ENCODE assay signal across 19 cellular contexts in genomic region chr20:18187020-18187419, GRCh38. TPM values are rescaled to one million over a fixed set of nuclear protein-coding genes. Genes with fewer than 3 reads are reported as not detected.
DNase-seq lines count a peak whose midpoint lies in the region; ATAC-seq, FAIRE-seq and TF ChIP-seq lines count a peak whose summit lies in the region.
"Had no signal": no experiment of that assay in that cellular context is flagged by ENCODE, and none has a peak within 500 bp of the region (broad histone marks: within the 10 kb centered on the region; RNA-seq: fewer than 3 reads in every experiment).

No MANE protein-coding gene starts in this region.

- no peak overlapping the region for H3K14ac ChIP-seq in mesenchymal stem cell (ENCODE audit: low read length in 2 of 2)

- H2BK15ac ChIP-seq in mesenchymal stem cell (ENCODE audit: low read depth, poor library complexity, severe bottlenecking): no peak overlapping the region

- TF ChIP-seq RAD21 in A549 (conservative IDR thresholded peaks at IDR 0.05 in 1 of 2, IDR thresholded peaks at IDR 0.05 in 1 of 2): no peak
- no peak for TF ChIP-seq RAD21 in GM12878 (IDR thresholded peaks at IDR 0.05; ENCODE audit: insufficient read depth, low read depth, low read length)

- CTCF ChIA-PET in A549 (lab: Yijun Ruan, JAX) (no interaction called here), GM12878 (lab: Yijun Ruan, JAX) (no interaction called here)
- CTCF ChIA-PET in activated CD8-positive, alpha-beta T cell treated with anti-CD3 and anti-CD28 coated beads for 36 hours (lab: Charles Lee): no interaction called here

- no peak overlapping the region for H3K9ac ChIP-seq in GM12878 (ENCODE audit: control insufficient read depth, insufficient read depth, low read length)
- H3K9ac ChIP-seq in mesenchymal stem cell (ENCODE audit: low read length): no peak overlapping the region
- H3K9ac ChIP-seq: BLaER1 had no signal

- H3K4me3 ChIP-seq in A549 (no peak overlapping the region), GM12878 (no peak overlapping the region), esophagus squamous epithelium (no peak overlapping the region), mesenchymal stem cell (ENCODE audit: insufficient read depth in 1 of 2, low read depth in 1 of 2, low read length in 2 of 2) (no peak overlapping the region), spleen (no peak overlapping the region), suprapubic skin (no peak overlapping the region)
- H3K4me3 ChIP-seq: BLaER1, GM23338, PC-9 had no signal

- no peaks in the 10 kb centered on the region for H3K79me2 ChIP-seq in GM12878 (ENCODE audit: control insufficient read depth, insufficient read depth, low read length)

- 82% methylated on average over 5 of the region's 5 CpGs for WGBS in A549 (ENCODE audit: missing lambda C conversion rate)
- 86% methylated on average over 5 of the region's 5 CpGs for WGBS in GM12878 (ENCODE audit: insufficient coverage, insufficient replicate concordance, low lambda C conversion rate, missing lambda C conversion rate)
- WGBS in esophagus squamous epithelium, 2 donors: 51 to 57% methylated on average over 5 of the region's 5 CpGs
- whole genome bisulfite sequencing in mesenchymal stem cell: over 99% methylated on average over 5 of the region's 5 CpGs
- WGBS in spleen, 5 donors: 90 to 97% (median 92%) methylated on average over 5 of the region's 5 CpGs
- 40% methylated on average over 5 of the region's 5 CpGs for WGBS in suprapubic skin

- no peak overlapping the region for H3K27ac ChIP-seq in A549
- H3K27ac ChIP-seq in GM12878 (ENCODE audit: control insufficient read depth, insufficient read depth): no peak overlapping the region
- peak overlapping the region; percentile 24 to 61 (median 55) for H3K27ac ChIP-seq in esophagus squamous epithelium
- H3K27ac ChIP-seq in mesenchymal stem cell (ENCODE audit: low read length, poor library complexity, severe bottlenecking): no peak overlapping the region
- H3K27ac ChIP-seq in spleen: no peak overlapping the region
- H3K27ac ChIP-seq in suprapubic skin: no peak overlapping the region
- H3K27ac ChIP-seq: BLaER1, PC-9 had no signal

- H3K18ac ChIP-seq in mesenchymal stem cell (ENCODE audit: low read depth in 1 of 2, low read length in 2 of 2): no peak overlapping the region

- no peak for TF ChIP-seq CTCF in A549 (IDR thresholded peaks at IDR 0.05)
- TF ChIP-seq CTCF in GM12878 (IDR thresholded peaks at IDR 0.05 in 2 of 3, conservative IDR thresholded peaks at IDR 0.05 in 1 of 3; ENCODE audit: control insufficient read depth in 2 of 3, extremely low read depth in 1 of 3, insufficient read depth in 1 of 3, low read depth in 3 of 3, low read length in 3 of 3): no peak
- TF ChIP-seq CTCF in esophagus squamous epithelium (IDR thresholded peaks at IDR 0.05): no peak
- no peak for TF ChIP-seq CTCF in spleen (IDR thresholded peaks at IDR 0.05 in 8 of 11, conservative IDR thresholded peaks at IDR 0.05 in 3 of 11)
- TF ChIP-seq CTCF in suprapubic skin (IDR thresholded peaks at IDR 0.05): no peak
- no peak for TF ChIP-seq CTCF in activated CD8-positive, alpha-beta T cell treated with anti-CD3 and anti-CD28 coated beads for 36 hours (IDR thresholded peaks at IDR 0.05)

- peaks cover 18% of the 10 kb centered on the region for H3K36me3 Mint-ChIP-seq in activated CD8-positive, alpha-beta T cell treated with anti-CD3 and anti-CD28 coated beads for 36 hours (ENCODE audit: low read depth)

- no peak overlapping the region for H4K91ac ChIP-seq in mesenchymal stem cell (ENCODE audit: low read length)

- H2AK5ac ChIP-seq in mesenchymal stem cell (ENCODE audit: low read length, severe bottlenecking): no peak overlapping the region

- H3K23ac ChIP-seq in mesenchymal stem cell (ENCODE audit: low read length in 2 of 2): no peak overlapping the region

- H3K27me3 ChIP-seq in GM12878 (replicated peaks in 1 of 2; ENCODE audit: control insufficient read depth in 2 of 2, insufficient read depth in 2 of 2, low read length in 1 of 2) (no peaks in the 10 kb centered on the region), esophagus squamous epithelium (no peaks in the 10 kb centered on the region), mesenchymal stem cell (ENCODE audit: control insufficient read depth in 1 of 2, insufficient read depth in 1 of 2, low read length in 2 of 2) (no peaks in the 10 kb centered on the region), spleen (replicated peaks in 1 of 7) (no peaks in the 10 kb centered on the region), suprapubic skin (no peaks in the 10 kb centered on the region)
- H3K27me3 ChIP-seq: BLaER1 had no signal

- RAD21 ChIA-PET in GM12878 (lab: Charles Lee; ENCODE audit: unreplicated experiment): no interaction called here

- TF ChIP-seq EP300 in A549 (IDR thresholded peaks at IDR 0.05): no peak
- TF ChIP-seq EP300 in GM12878 (IDR thresholded peaks at IDR 0.05; ENCODE audit: borderline replicate concordance in 1 of 2, control insufficient read depth in 1 of 2, low read depth in 2 of 2, low read length in 2 of 2): no peak
- no peak for TF ChIP-seq EP300 in suprapubic skin (IDR thresholded peaks at IDR 0.05)

- H4K20me1 ChIP-seq in GM12878 (ENCODE audit: control insufficient read depth, insufficient read depth): no peaks in the 10 kb centered on the region

- H3K9me3 ChIP-seq in A549 (no peaks in the 10 kb centered on the region), GM12878 (replicated peaks; ENCODE audit: control insufficient read depth, insufficient read depth, low read length) (no peaks in the 10 kb centered on the region), esophagus squamous epithelium (no peaks in the 10 kb centered on the region), mesenchymal stem cell (ENCODE audit: control insufficient read depth, low read length) (no peaks in the 10 kb centered on the region), spleen (no peaks in the 10 kb centered on the region), suprapubic skin (no peaks in the 10 kb centered on the region)
- H3K9me3 ChIP-seq: BLaER1 had no signal

- H3K27me3 Mint-ChIP-seq in activated CD8-positive, alpha-beta T cell treated with anti-CD3 and anti-CD28 coated beads for 36 hours: no peaks in the 10 kb centered on the region

- H3K27ac Mint-ChIP-seq in activated CD8-positive, alpha-beta T cell treated with anti-CD3 and anti-CD28 coated beads for 36 hours: no peak overlapping the region
- H3K27ac Mint-ChIP-seq: GM23338 had no signal

- POLR2A ChIA-PET in A549 (lab: Yijun Ruan, JAX) (no interaction called here), GM12878 (lab: Charles Lee) (interaction anchor here (0.5 kb wide), 1 partner anchor 1569 kb away, joined by 8 read pairs; no protein-coding TSS in a partner anchor)
- POLR2A ChIA-PET in activated CD8-positive, alpha-beta T cell treated with anti-CD3 and anti-CD28 coated beads for 36 hours (lab: Charles Lee): no interaction called here

- H3K4ac ChIP-seq in mesenchymal stem cell (ENCODE audit: low read depth in 1 of 2, low read length in 2 of 2): no peak overlapping the region

- no peak overlapping the region for H2BK12ac ChIP-seq in mesenchymal stem cell (ENCODE audit: low read length in 2 of 2)

- intact Hi-C loops in GM12878 (cut with micrococcal nuclease; ENCODE audit: unreplicated experiment): no loop called here
- intact Hi-C loops in esophagus squamous epithelium (cut with DNase I): no loop called here
- intact Hi-C loops in spleen (cut with DNase I; ENCODE audit: low total_unique reads): no loop called here
- intact Hi-C loops in activated CD8-positive, alpha-beta T cell treated with anti-CD3 and anti-CD28 coated beads for 36 hours (cut with micrococcal nuclease): no loop called here

- FAIRE-seq in A549 (lab: Jason Lieb, UNC) (peak; percentile 56), GM12878 (lab: Jason Lieb, UNC) (no peak)

- SMC1A ChIA-PET in GM12878 (lab: Charles Lee; ENCODE audit: uncharacterized antibody, unreplicated experiment): no interaction called here

- in situ Hi-C loops in GM12878 (cut with MboI): no loop called here

- H3K36me3 ChIP-seq in GM12878 (ENCODE audit: control insufficient read depth in 2 of 2, insufficient read depth in 2 of 2, low read length in 1 of 2): peaks cover 2 to 5% of the 10 kb centered on the region in 2 experiments; a peak in 3 of 4 replicates
- peaks cover 0 to 91% (median 5%) of the 10 kb centered on the region in 3 donors for H3K36me3 ChIP-seq in esophagus squamous epithelium
- H3K36me3 ChIP-seq in mesenchymal stem cell (ENCODE audit: control insufficient read depth in 1 of 2, insufficient read depth in 2 of 2, low read depth in 1 of 2, low read length in 2 of 2): peaks cover 25 to 77% of the 10 kb centered on the region in 2 experiments
- H3K36me3 ChIP-seq in spleen: peaks cover 0 to 94% (median 69%) of the 10 kb centered on the region in 6 donors
- peaks cover 46% of the 10 kb centered on the region for H3K36me3 ChIP-seq in suprapubic skin

- no peak overlapping the region for H2BK5ac ChIP-seq in mesenchymal stem cell (ENCODE audit: low read depth, low read length, poor library complexity, severe bottlenecking)

- no peak overlapping the region for H2BK120ac ChIP-seq in mesenchymal stem cell (ENCODE audit: low read depth, low read length)

- no peak overlapping the region for H3K4me2 ChIP-seq in A549
- H3K4me2 ChIP-seq in GM12878 (ENCODE audit: control insufficient read depth, insufficient read depth): no peak overlapping the region
- H3K4me2 ChIP-seq in mesenchymal stem cell (ENCODE audit: low read length, poor library complexity, severe bottlenecking): no peak overlapping the region
- H3K4me2 ChIP-seq: BLaER1, GM23338, PC-9 had no signal

- peaks cover 8% of the 10 kb centered on the region for H3K4me1 Mint-ChIP-seq in activated CD8-positive, alpha-beta T cell treated with anti-CD3 and anti-CD28 coated beads for 36 hours (ENCODE audit: low read depth)
- H3K4me1 Mint-ChIP-seq: GM23338 had no signal

- H2AFZ ChIP-seq in GM12878 (ENCODE audit: control insufficient read depth, low read depth, low read length) (no peak overlapping the region), mesenchymal stem cell (ENCODE audit: low read depth, low read length) (no peak overlapping the region)
- H2AFZ ChIP-seq: GM23338, PC-9 had no signal

- TF ChIP-seq POLR2A in A549 (IDR thresholded peaks at IDR 0.05; ENCODE audit: low read length): no peak
- no peak for TF ChIP-seq POLR2A in GM12878 (IDR thresholded peaks at IDR 0.05; ENCODE audit: low read depth, low read length)
- no peak for TF ChIP-seq POLR2A in esophagus squamous epithelium (IDR thresholded peaks at IDR 0.05)
- no peak for TF ChIP-seq POLR2A in spleen (IDR thresholded peaks at IDR 0.05)
- TF ChIP-seq POLR2A in suprapubic skin (IDR thresholded peaks at IDR 0.05): no peak

- BruUV-seq in GM12878 (replicated peaks; lab: Mats Ljungman, UMichigan): TSS peak; percentile 46

- no peaks in the 10 kb centered on the region for H3K79me1 ChIP-seq in mesenchymal stem cell (replicated peaks; ENCODE audit: low read length, poor library complexity, severe bottlenecking)

- no peak overlapping the region for H4K8ac ChIP-seq in mesenchymal stem cell (ENCODE audit: low read length)

- ATAC-seq in A549 (no peak), GM12878 (no peak), GM21447 (IDR thresholded peaks at IDR 0.05; ENCODE audit: unreplicated experiment) (no peak)
- ATAC-seq in activated CD8-positive, alpha-beta T cell treated with anti-CD3 and anti-CD28 coated beads for 36 hours: no peak
- ATAC-seq: CD8-positive, alpha-beta T cell; GM23338 had no signal

- H3K4me3 Mint-ChIP-seq in activated CD8-positive, alpha-beta T cell treated with anti-CD3 and anti-CD28 coated beads for 36 hours: no peak overlapping the region
- H3K4me3 Mint-ChIP-seq: CD8-positive, alpha-beta T cell; GM23338 had no signal

- DNase-seq in A549 (ENCODE audit: low read depth in 1 of 2, low spot score in 1 of 2) (no peak), GM12878 (ENCODE audit: low read depth, low spot score) (no peak), esophagus squamous epithelium (lab: John Stamatoyannopoulos, UW) (no peak), mesenchymal stem cell (peak; percentile 9), spleen (no peak), suprapubic skin (ENCODE audit: low spot score in 2 of 2) (no peak)
- no peak for DNase-seq in activated CD8-positive, alpha-beta T cell treated with anti-CD3 and anti-CD28 coated beads for 36 hours
- DNase-seq: 8988T; CD8-positive, alpha-beta T cell; KBM-7; NCI-H1436; NCI-H2081; NCI-H510A; NCI-H774; PC-9; SHP77 treated with DMSO at 0.1 percent for 48 hours had no signal

- H3K9me3 Mint-ChIP-seq in activated CD8-positive, alpha-beta T cell treated with anti-CD3 and anti-CD28 coated beads for 36 hours: no peaks in the 10 kb centered on the region
- H3K9me3 Mint-ChIP-seq: CD8-positive, alpha-beta T cell; GM23338 had no signal

- no peaks in the 10 kb centered on the region for H3K4me1 ChIP-seq in A549
- H3K4me1 ChIP-seq in GM12878 (ENCODE audit: control insufficient read depth, insufficient read depth, low read length): no peaks in the 10 kb centered on the region
- H3K4me1 ChIP-seq in esophagus squamous epithelium: peaks cover 0 to 38% (median 0%) of the 10 kb centered on the region in 3 donors
- peaks cover 2% of the 10 kb centered on the region for H3K4me1 ChIP-seq in mesenchymal stem cell (ENCODE audit: control insufficient read depth, insufficient read depth, low read depth, low read length)
- H3K4me1 ChIP-seq in spleen: no peaks in the 10 kb centered on the region
- peaks cover 30% of the 10 kb centered on the region for H3K4me1 ChIP-seq in suprapubic skin
- H3K4me1 ChIP-seq: BLaER1 had no signal

RNA-seq across cellular contexts. Expression of gene KAT14, which starts 49.4 kb away (rescaled TPM):
- polyA plus RNA-seq in A549 (2011; rRNA removed): 15.7 and 18.8 TPM in 2 replicates
- 5.2 and 5.4 TPM in 2 replicates for polyA plus RNA-seq in A549 (2012; cell fraction: cytosol; rRNA removed)
- polyA plus RNA-seq in A549 (2012; cell fraction: nucleus; rRNA removed): 2.5 and 4.4 TPM in 2 replicates
- polyA plus RNA-seq in A549 (2017; fragmentation: RNase III; extraction: RNeasy Plus Mini Kit Qiagen cat#74134 plus additional on column Dnase treatment): 10.7 to 12.6 TPM (median 12.1 TPM) in 3 replicates
- polyA minus RNA-seq in A549 (2011; rRNA and poly(A)+ RNA removed): 20.5 and 21.2 TPM in 2 replicates
- total RNA-seq in GM12878 (2013; cell fraction: nucleolus; rRNA removed): 7.2 and 7.4 TPM in 2 replicates
- total RNA-seq in GM12878 (2014; rRNA removed): 12.7 and 13.6 TPM in 2 replicates
- 13.6 and 15.0 TPM in 2 replicates for total RNA-seq in GM12878 (2014; rRNA removed; fragmentation: Illumina TruSeq; extraction: Trizol)
- 15.3 and 16.6 TPM in 2 replicates for total RNA-seq in GM12878 (2021)
- polyA plus RNA-seq in GM12878 (2011; ENCODE audit: low read depth): 6.0 TPM
- polyA plus RNA-seq in GM12878 (2011; rRNA removed): 11.9 and 13.3 TPM in 2 replicates
- polyA plus RNA-seq in GM12878 (2011; cell fraction: cytosol; rRNA removed): 8.4 TPM in 2 replicates
- polyA plus RNA-seq in GM12878 (2011; cell fraction: nucleus; rRNA removed): 7.1 and 7.5 TPM in 2 replicates
- 5.7 and 7.3 TPM in 2 replicates for polyA plus RNA-seq in GM12878 (2012)
- polyA plus RNA-seq in GM12878 (2014; fragmentation: Illumina TruSeq; extraction: Trizol): 16.2 TPM in 2 replicates
- 1 to 10 TPM; 4.0 to 7.6 TPM for polyA plus RNA-seq in GM12878 (2014; fragmentation: Nextera tagmentation; extraction: Ambion mirVana)
- polyA plus RNA-seq in GM12878 (2014; rRNA removed): 10.5 TPM in 2 replicates
- polyA plus RNA-seq in GM12878 (2016; fragmentation: Nextera tagmentation; extraction: Ambion mirVana): 10 to 100 TPM; 19.5 to 19.9 TPM
- 13.4 and 14.8 TPM in 2 replicates for polyA minus RNA-seq in GM12878 (2011; rRNA and poly(A)+ RNA removed)
- 5.4 and 8.0 TPM in 2 replicates for polyA minus RNA-seq in GM12878 (2011; cell fraction: cytosol; rRNA and poly(A)+ RNA removed)
- 7.1 and 11.9 TPM in 2 replicates for polyA minus RNA-seq in GM12878 (2011; cell fraction: nucleus; rRNA and poly(A)+ RNA removed)
- total RNA-seq in esophagus squamous epithelium: 10 to 100 TPM in 2 of 4 donors, 1 to 10 TPM in 2; 6.5 to 11.8 (median 9.8) TPM
- polyA plus RNA-seq in mesenchymal stem cell (2013, experiment 1 of 2): 7.0 TPM
- polyA plus RNA-seq in mesenchymal stem cell (2013, experiment 2 of 2): 6.7 TPM
- total RNA-seq in spleen: 10 to 100 TPM; 11.2 to 18.2 (median 13.8) TPM
- polyA plus RNA-seq in spleen: 1 to 10 TPM; 6.3 to 9.8 (median 6.9) TPM
- 10 to 100 TPM; 13.2 to 22.0 (median 18.6) TPM for total RNA-seq in suprapubic skin
- total RNA-seq in activated CD8-positive, alpha-beta T cell treated with anti-CD3 and anti-CD28 coated beads for 36 hours: 10 to 100 TPM; 17.9 to 18.4 TPM

RNA-seq across cellular contexts. Expression of gene PET117, which starts 49.4 kb away (rescaled TPM):
- 22.6 and 32.3 TPM in 2 replicates for polyA plus RNA-seq in A549 (2011; rRNA removed)
- polyA plus RNA-seq in A549 (2012; cell fraction: cytosol; rRNA removed): 12.0 and 17.1 TPM in 2 replicates
- 2.8 and 5.1 TPM in 2 replicates for polyA plus RNA-seq in A549 (2012; cell fraction: nucleus; rRNA removed)
- polyA plus RNA-seq in A549 (2017; fragmentation: RNase III; extraction: RNeasy Plus Mini Kit Qiagen cat#74134 plus additional on column Dnase treatment): 21.9 to 25.0 TPM (median 23.5 TPM) in 3 replicates
- polyA minus RNA-seq in A549 (2011; rRNA and poly(A)+ RNA removed): 2.4 TPM in 2 replicates
- total RNA-seq in GM12878 (2013; cell fraction: nucleolus; rRNA removed): 10.3 and 12.2 TPM in 2 replicates
- total RNA-seq in GM12878 (2014; rRNA removed): 7.1 and 7.4 TPM in 2 replicates
- 11.7 and 12.3 TPM in 2 replicates for total RNA-seq in GM12878 (2014; rRNA removed; fragmentation: Illumina TruSeq; extraction: Trizol)
- 11.3 and 12.5 TPM in 2 replicates for total RNA-seq in GM12878 (2021)
- 7.7 TPM for polyA plus RNA-seq in GM12878 (2011; ENCODE audit: low read depth)
- 11.2 and 17.1 TPM in 2 replicates for polyA plus RNA-seq in GM12878 (2011; rRNA removed)
- polyA plus RNA-seq in GM12878 (2011; cell fraction: cytosol; rRNA removed): 4.1 and 6.4 TPM in 2 replicates
- polyA plus RNA-seq in GM12878 (2011; cell fraction: nucleus; rRNA removed): 3.6 and 4.4 TPM in 2 replicates
- polyA plus RNA-seq in GM12878 (2012): 9.5 and 11.8 TPM in 2 replicates
- 10.9 and 12.4 TPM in 2 replicates for polyA plus RNA-seq in GM12878 (2014; fragmentation: Illumina TruSeq; extraction: Trizol)
- polyA plus RNA-seq in GM12878 (2014; fragmentation: Nextera tagmentation; extraction: Ambion mirVana): 10 to 100 TPM in 1 of 2 experiments, 1 to 10 TPM in 1; 6.0 to 11.0 TPM
- polyA plus RNA-seq in GM12878 (2014; rRNA removed): 11.0 and 13.2 TPM in 2 replicates
- 10 to 100 TPM; 20.3 to 20.6 TPM for polyA plus RNA-seq in GM12878 (2016; fragmentation: Nextera tagmentation; extraction: Ambion mirVana)
- polyA minus RNA-seq in GM12878 (2011; rRNA and poly(A)+ RNA removed): 3.0 and 11.6 TPM in 2 replicates
- polyA minus RNA-seq in GM12878 (2011; cell fraction: cytosol; rRNA and poly(A)+ RNA removed): 1.5 and 1.9 TPM in 2 replicates
- polyA minus RNA-seq in GM12878 (2011; cell fraction: nucleus; rRNA and poly(A)+ RNA removed): 1.9 and 2.3 TPM in 2 replicates
- total RNA-seq in esophagus squamous epithelium: 10 to 100 TPM in 2 of 4 donors, 1 to 10 TPM in 2; 2.8 to 17.0 (median 7.7) TPM
- polyA plus RNA-seq in mesenchymal stem cell (2013, experiment 1 of 2): 12.0 TPM
- 13.1 TPM for polyA plus RNA-seq in mesenchymal stem cell (2013, experiment 2 of 2)
- total RNA-seq in spleen: 10 to 100 TPM in 6 of 7 donors, 1 to 10 TPM in 1; 9.4 to 15.5 (median 12.0) TPM
- 10 to 100 TPM in 1 of 3 donors, 1 to 10 TPM in 2; 8.4 to 12.9 (median 10.0) TPM for polyA plus RNA-seq in spleen
- 10 to 100 TPM; 12.3 to 20.3 (median 17.7) TPM for total RNA-seq in suprapubic skin
- 10 to 100 TPM; 17.2 to 19.4 TPM for total RNA-seq in activated CD8-positive, alpha-beta T cell treated with anti-CD3 and anti-CD28 coated beads for 36 hours

Comparison
In these comparisons a context has a peak if more than half of its experiments do, and no peak if none do; other contexts are left out.
1. H3K27ac ChIP-seq: peak in esophagus squamous epithelium (4 of 4); none in A549 (0 of 2), GM12878 (single experiment), mesenchymal stem cell (single experiment), spleen (0 of 8) and suprapubic skin (single experiment).
2. Of the 24 proteins assayed by ChIP-seq in both GM12878 and A549: peak only in GM12878: none; only in A549: RFX5; in both: none; in neither: 23.